Comparison of ENCODE assay signal across 8 cellular contexts in genomic region chr19:11504502-11505031, GRCh38. TPM values are rescaled to one million over a fixed set of nuclear protein-coding genes. Genes with fewer than 3 reads are reported as not detected.
DNase-seq lines count a peak whose midpoint lies in the region; ATAC-seq and TF ChIP-seq lines count a peak whose summit lies in the region.

No MANE protein-coding gene starts in this region.

- DNase-seq in stimulated activated naive CD8-positive, alpha-beta T cell treated with anti-CD3 and anti-CD28 coated beads, Interleukin-15, Interleukin-2, amounts not matched to agents 100 U/mL and 50 U/mL, for 24 hours: no peak
- DNase-seq in MCF 10A (ENCODE audit: unreplicated experiment) (no peak), vagina (ENCODE audit: extremely low spot score in 2 of 2) (no peak), NCI-H146 (lab: John Stamatoyannopoulos, UW) (no peak), foreskin melanocyte (no peak), NCI-H187 (lab: John Stamatoyannopoulos, UW) (no peak)

- H3K27ac ChIP-seq in mesodermal cell (ENCODE audit: low read depth, low read length, severe bottlenecking) (peak overlapping the region; percentile 50), vagina (peak overlapping the region; percentile 91)

- 68 to 81% methylated on average over 5 to 6 of the region's 7 CpGs for WGBS in mesodermal cell (ENCODE audit: insufficient coverage in 2 of 2), 2 experiments

- TF ChIP-seq CTCF in MCF 10A (IDR thresholded peaks at IDR 0.05; ENCODE audit: unreplicated experiment): no peak
- no peak for TF ChIP-seq CTCF in vagina (IDR thresholded peaks at IDR 0.05)

- H3K4me1 Mint-ChIP-seq in stimulated activated naive CD8-positive, alpha-beta T cell treated with anti-CD3 and anti-CD28 coated beads, Interleukin-15, Interleukin-2, amounts not matched to agents 100 ng/mL and 50 ng/mL, for 24 hours (ENCODE audit: low read depth): peaks cover 25% of the 10 kb centered on the region
- H3K4me1 Mint-ChIP-seq in MCF 10A (ENCODE audit: insufficient read depth, unreplicated experiment): peaks cover 20% of the 10 kb centered on the region

- peak overlapping the region; percentile 76 for H3K27ac Mint-ChIP-seq in stimulated activated naive CD8-positive, alpha-beta T cell treated with anti-CD3 and anti-CD28 coated beads, Interleukin-15, Interleukin-2, amounts not matched to agents 100 ng/mL and 50 ng/mL, for 24 hours
- peak overlapping the region; percentile 85 for H3K27ac Mint-ChIP-seq in MCF 10A (ENCODE audit: low read depth, unreplicated experiment)

- no peaks in the 10 kb centered on the region for H3K27me3 Mint-ChIP-seq in stimulated activated naive CD8-positive, alpha-beta T cell treated with anti-CD3 and anti-CD28 coated beads, Interleukin-15, Interleukin-2, amounts not matched to agents 100 ng/mL and 50 ng/mL, for 24 hours
- no peaks in the 10 kb centered on the region for H3K27me3 Mint-ChIP-seq in MCF 10A (ENCODE audit: insufficient read depth, unreplicated experiment)

- peak overlapping the region; percentile 85 for H3K4me3 ChIP-seq in mesodermal cell (ENCODE audit: extremely low read depth, insufficient read depth, low read length, poor library complexity, severe bottlenecking)
- peak overlapping the region; percentile 87 to 94 for H3K4me3 ChIP-seq in vagina

- no peaks in the 10 kb centered on the region for H3K27me3 ChIP-seq in vagina

- CTCF ChIA-PET in MCF 10A (lab: Yijun Ruan, JAX): no interaction called here

- peaks cover 14% of the 10 kb centered on the region for H3K36me3 Mint-ChIP-seq in stimulated activated naive CD8-positive, alpha-beta T cell treated with anti-CD3 and anti-CD28 coated beads, Interleukin-15, Interleukin-2, amounts not matched to agents 100 ng/mL and 50 ng/mL, for 24 hours (ENCODE audit: low read depth)
- H3K36me3 Mint-ChIP-seq in MCF 10A (ENCODE audit: insufficient read depth, unreplicated experiment): peaks cover 12% of the 10 kb centered on the region

- H3K4me1 ChIP-seq in mesodermal cell (ENCODE audit: control insufficient read depth, insufficient read depth, low read length, poor library complexity, severe bottlenecking) (peaks cover 15% of the 10 kb centered on the region), vagina (peaks cover 16% of the 10 kb centered on the region)

- H3K9me3 ChIP-seq in mesodermal cell (ENCODE audit: control insufficient read depth, low read length) (no peaks in the 10 kb centered on the region), vagina (no peaks in the 10 kb centered on the region)

- intact Hi-C loops in MCF 10A (cut with micrococcal nuclease): loop anchor here (1.0 kb wide), 1 partner anchor 25 kb away; the partner anchor contains the start of gene ECSIT
- intact Hi-C loops in vagina (cut with DNase I): no loop called here

- no peak for ATAC-seq in stimulated activated naive CD8-positive, alpha-beta T cell treated with anti-CD3 and anti-CD28 coated beads, Interleukin-15, Interleukin-2, amounts not matched to agents 100 U/mL and 50 U/mL, for 24 hours

- TF ChIP-seq POLR2A in vagina (IDR thresholded peaks at IDR 0.05): no peak

- peaks cover 9% of the 10 kb centered on the region for H3K36me3 ChIP-seq in mesodermal cell (ENCODE audit: control insufficient read depth, insufficient read depth, low read length)
- H3K36me3 ChIP-seq in vagina: no peaks in the 10 kb centered on the region

- TSS peak; percentile 33 for BruUV-seq in MCF 10A (replicated peaks; lab: Mats Ljungman, UMichigan)

- POLR2A ChIA-PET in MCF 10A (lab: Yijun Ruan, JAX): interaction anchor here (1.0 to 1.4 kb wide), 2 partner anchors 14 to 24 kb away, joined by 3 read pairs; partner anchors contain the start of gene ECSIT

- H3K9me3 Mint-ChIP-seq in stimulated activated naive CD8-positive, alpha-beta T cell treated with anti-CD3 and anti-CD28 coated beads, Interleukin-15, Interleukin-2, amounts not matched to agents 100 ng/mL and 50 ng/mL, for 24 hours: no peaks in the 10 kb centered on the region
- H3K9me3 Mint-ChIP-seq in MCF 10A (ENCODE audit: unreplicated experiment): no peaks in the 10 kb centered on the region

- peak overlapping the region; percentile 87 for H3K4me3 Mint-ChIP-seq in stimulated activated naive CD8-positive, alpha-beta T cell treated with anti-CD3 and anti-CD28 coated beads, Interleukin-15, Interleukin-2, amounts not matched to agents 100 ng/mL and 50 ng/mL, for 24 hours
- peak overlapping the region; percentile 81 for H3K4me3 Mint-ChIP-seq in MCF 10A (ENCODE audit: unreplicated experiment)

RNA-seq across cellular contexts. Expression of gene ZNF653, which starts 1.1 kb away (rescaled TPM):
- total RNA-seq in MCF 10A (2022): 7.7 and 8.7 TPM in 2 replicates
- polyA plus RNA-seq in mesodermal cell (2013, experiment 1 of 2): 10.0 TPM
- 6.1 TPM for polyA plus RNA-seq in mesodermal cell (2013, experiment 2 of 2)
- total RNA-seq in vagina: 12.5 TPM

RNA-seq across cellular contexts. Expression of gene ELAVL3, which starts 23.7 kb away (rescaled TPM):
- total RNA-seq in MCF 10A (2022) (0.54 TPM in 1 of 2 replicates, not detected in the other), vagina (1.2 TPM)
- 2.0 TPM for polyA plus RNA-seq in mesodermal cell (2013, experiment 1 of 2)
- polyA plus RNA-seq in mesodermal cell (2013, experiment 2 of 2): 1.8 TPM

RNA-seq across cellular contexts. Expression of gene ECSIT, which starts 24.4 kb away (rescaled TPM):
- total RNA-seq in MCF 10A (2022) (19.2 and 26.8 TPM in 2 replicates), vagina (49.6 TPM)
- 24.6 TPM for polyA plus RNA-seq in mesodermal cell (2013, experiment 1 of 2)
- 23.8 TPM for polyA plus RNA-seq in mesodermal cell (2013, experiment 2 of 2)

RNA-seq across cellular contexts. Expression of gene CNN1, which starts 34.1 kb away (rescaled TPM):
- total RNA-seq in MCF 10A (2022) (not detected in 2 replicates), vagina (276 TPM)
- 64.8 TPM for polyA plus RNA-seq in mesodermal cell (2013, experiment 1 of 2)
- 47.5 TPM for polyA plus RNA-seq in mesodermal cell (2013, experiment 2 of 2)

RNA-seq across cellular contexts. Expression of gene ELOF1, which starts 54.5 kb away (rescaled TPM):
- total RNA-seq in MCF 10A (2022): 72.1 and 78.7 TPM in 2 replicates
- polyA plus RNA-seq in mesodermal cell (2013, experiment 1 of 2): 46.7 TPM
- polyA plus RNA-seq in mesodermal cell (2013, experiment 2 of 2): 40.9 TPM
- 28.0 TPM for total RNA-seq in vagina
